In the genomic region with DNA sequence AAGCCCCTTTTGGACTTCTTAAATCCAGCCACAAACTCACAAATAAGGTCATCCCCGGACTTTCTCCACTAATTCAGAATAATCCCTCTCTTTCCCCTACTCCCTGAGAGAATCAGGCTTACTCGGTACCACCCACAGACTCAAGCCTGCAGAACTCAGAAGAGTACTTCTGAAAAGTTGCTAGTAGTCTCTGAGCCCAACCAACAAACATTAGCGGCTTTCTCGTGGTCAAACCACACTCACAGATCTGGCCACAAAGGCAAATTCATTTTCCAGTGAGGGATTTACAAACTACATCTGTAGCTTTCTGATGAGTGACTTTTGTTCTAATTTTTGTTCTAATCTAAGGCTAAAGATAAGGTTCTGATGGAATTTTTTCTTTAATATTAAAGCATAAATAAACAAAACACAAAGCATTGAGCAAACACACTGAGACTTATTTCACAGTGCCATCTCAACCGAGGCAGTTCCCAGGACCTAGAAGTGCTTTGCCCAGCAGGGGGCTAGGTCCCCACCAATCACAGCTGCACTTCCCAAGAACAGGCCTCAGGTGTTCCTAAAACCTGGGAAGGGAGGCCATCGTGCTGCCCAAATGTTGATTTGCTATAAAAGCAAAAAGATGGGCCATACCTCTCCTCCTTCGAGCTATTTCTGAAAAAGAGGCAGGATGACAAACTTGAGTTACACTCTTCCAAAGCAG, we compare ENCODE assay signal across 9 cellular contexts.
DNase-seq lines count a peak whose midpoint lies in the region; ATAC-seq and TF ChIP-seq lines count a peak whose summit lies in the region.
"Had no signal": no experiment of that assay in that cellular context is flagged by ENCODE, and none has a peak within 500 bp of the region (broad histone marks: within the 10 kb centered on the region; RNA-seq: fewer than 3 reads in every experiment).

No MANE protein-coding gene starts in this region.

- H2BK12ac ChIP-seq in mesenchymal stem cell (ENCODE audit: low read length in 2 of 2) = no peak overlapping the region

- H2AK5ac ChIP-seq in mesenchymal stem cell (ENCODE audit: low read length, severe bottlenecking) = no peak overlapping the region

- H3K79me2 ChIP-seq in HCT116 (ENCODE audit: insufficient read depth, low read length) = no peaks in the 10 kb centered on the region

- H3K18ac ChIP-seq in mesenchymal stem cell (ENCODE audit: low read depth in 1 of 2, low read length in 2 of 2) = no peak overlapping the region

- H3K27ac ChIP-seq in HCT116 (ENCODE audit: low read depth, low read length) (no peak overlapping the region), VCaP (peak overlapping the region; percentile 11), mesenchymal stem cell (ENCODE audit: low read length, poor library complexity, severe bottlenecking) (no peak overlapping the region), vagina (no peak overlapping the region), right atrium auricular region (no peak overlapping the region)

- ATAC-seq in HCT116 = peak; percentile 63
- no peak for ATAC-seq in HG03342 (IDR thresholded peaks at IDR 0.05; ENCODE audit: unreplicated experiment)
- ATAC-seq: Right ventricle myocardium inferior had no signal

- H4K91ac ChIP-seq in mesenchymal stem cell (ENCODE audit: low read length) = no peak overlapping the region

- H3K4me3 ChIP-seq in HCT116 (replicated peaks in 1 of 2; ENCODE audit: low read depth in 1 of 2, low read length in 2 of 2) = no peak overlapping the region
- no peak overlapping the region for H3K4me3 ChIP-seq in mesenchymal stem cell (ENCODE audit: insufficient read depth in 1 of 2, low read depth in 1 of 2, low read length in 2 of 2)
- no peak overlapping the region for H3K4me3 ChIP-seq in vagina
- H3K4me3 ChIP-seq in right atrium auricular region = no peak overlapping the region

- CTCF ChIA-PET in HCT116 (lab: Charles Lee) = no interaction called here

- TF ChIP-seq POLR2A in HCT116 (IDR thresholded peaks at IDR 0.05; ENCODE audit: borderline replicate concordance, extremely low read depth, insufficient read depth, insufficient read length) = no peak
- TF ChIP-seq POLR2A in vagina (IDR thresholded peaks at IDR 0.05) = no peak

- H2BK120ac ChIP-seq in mesenchymal stem cell (ENCODE audit: low read depth, low read length) = no peak overlapping the region

- H4K20me1 ChIP-seq in HCT116 (ENCODE audit: insufficient read depth) = no peaks in the 10 kb centered on the region

- no peaks in the 10 kb centered on the region for H3K9me3 ChIP-seq in HCT116 (ENCODE audit: control insufficient read depth in 1 of 2, insufficient read depth in 1 of 2, low read depth in 1 of 2, low read length in 2 of 2)
- no peaks in the 10 kb centered on the region for H3K9me3 ChIP-seq in mesenchymal stem cell (ENCODE audit: control insufficient read depth, low read length)
- no peaks in the 10 kb centered on the region for H3K9me3 ChIP-seq in vagina
- H3K9me3 ChIP-seq in right atrium auricular region = no peaks in the 10 kb centered on the region

- BruUV-seq in HCT116 (replicated peaks; lab: Mats Ljungman, UMichigan) = no TSS peak

- H2AFZ ChIP-seq in HCT116 (ENCODE audit: low read depth, low read length, poor library complexity, severe bottlenecking) (no peak overlapping the region), mesenchymal stem cell (ENCODE audit: low read depth, low read length) (no peak overlapping the region)

- H3K4me2 ChIP-seq in HCT116 (ENCODE audit: low read length) (no peak overlapping the region), mesenchymal stem cell (ENCODE audit: low read length, poor library complexity, severe bottlenecking) (no peak overlapping the region)

- H3K27me3 ChIP-seq in HCT116 (ENCODE audit: insufficient read depth, low read length) (no peaks in the 10 kb centered on the region), mesenchymal stem cell (ENCODE audit: control insufficient read depth in 1 of 2, insufficient read depth in 1 of 2, low read length in 2 of 2) (no peaks in the 10 kb centered on the region), vagina (peaks cover 4% of the 10 kb centered on the region), right atrium auricular region (no peaks in the 10 kb centered on the region)

- WGBS in mesenchymal stem cell = 80% methylated on average over 5 of the region's 7 CpGs

- no peaks in the 10 kb centered on the region for H3K79me1 ChIP-seq in mesenchymal stem cell (replicated peaks; ENCODE audit: low read length, poor library complexity, severe bottlenecking)

- H3K23ac ChIP-seq in mesenchymal stem cell (ENCODE audit: low read length in 2 of 2) = no peak overlapping the region

- H2BK5ac ChIP-seq in mesenchymal stem cell (ENCODE audit: low read depth, low read length, poor library complexity, severe bottlenecking) = no peak overlapping the region

- H4K8ac ChIP-seq in mesenchymal stem cell (ENCODE audit: low read length) = no peak overlapping the region

- H3K9me2 ChIP-seq in HCT116 (ENCODE audit: insufficient read depth) = no peaks in the 10 kb centered on the region

- intact Hi-C loops in HCT116 (cut with micrococcal nuclease) (no loop called here), vagina (cut with DNase I) (no loop called here)

- H3K9ac ChIP-seq in HCT116 (ENCODE audit: low read length) = no peak overlapping the region
- no peak overlapping the region for H3K9ac ChIP-seq in mesenchymal stem cell (ENCODE audit: low read length)

- RAD21 ChIA-PET in HCT116 (lab: Charles Lee; ENCODE audit: low non-redundant PET in 1 of 2, low total read pairs in 2 of 2, uncharacterized antibody in 2 of 2, unreplicated experiment in 2 of 2) = no interaction called here

- no peak overlapping the region for H2BK15ac ChIP-seq in mesenchymal stem cell (ENCODE audit: low read depth, poor library complexity, severe bottlenecking)

- TF ChIP-seq RAD21 in HCT116 (IDR thresholded peaks at IDR 0.05; ENCODE audit: low read depth) = no peak

- POLR2A ChIA-PET in HCT116 (lab: Charles Lee) = no interaction called here

- DNase-seq in HCT116 (ENCODE audit: low read depth, low spot score) (no peak), mesenchymal stem cell (peak; percentile 53), AG08396 (ENCODE audit: low spot score) (no peak), vagina (ENCODE audit: extremely low spot score in 2 of 2) (no peak), right atrium auricular region (ENCODE audit: low spot score) (no peak)

- no peaks in the 10 kb centered on the region for H3K4me1 ChIP-seq in HCT116 (ENCODE audit: control insufficient read depth in 1 of 2, insufficient read depth in 2 of 2, low read length in 2 of 2)
- peaks cover 2% of the 10 kb centered on the region for H3K4me1 ChIP-seq in mesenchymal stem cell (ENCODE audit: control insufficient read depth, insufficient read depth, low read depth, low read length)
- peaks cover 7% of the 10 kb centered on the region for H3K4me1 ChIP-seq in vagina
- peaks cover 0 to 16% of the 10 kb centered on the region in 2 donors for H3K4me1 ChIP-seq in right atrium auricular region

- H3K36me3 ChIP-seq in HCT116 (ENCODE audit: control insufficient read depth in 1 of 2, insufficient read depth in 2 of 2, low read length in 2 of 2) (no peaks in the 10 kb centered on the region), mesenchymal stem cell (ENCODE audit: control insufficient read depth in 1 of 2, insufficient read depth in 2 of 2, low read depth in 1 of 2, low read length in 2 of 2) (peaks cover 0 to 16% of the 10 kb centered on the region in 2 experiments), vagina (no peaks in the 10 kb centered on the region), right atrium auricular region (no peaks in the 10 kb centered on the region)

- H3K14ac ChIP-seq in mesenchymal stem cell (ENCODE audit: low read length in 2 of 2) = no peak overlapping the region

- H3K4ac ChIP-seq in mesenchymal stem cell (ENCODE audit: low read depth in 1 of 2, low read length in 2 of 2) = no peak overlapping the region

- TF ChIP-seq CTCF in GM12872 (IDR thresholded peaks at IDR 0.05; ENCODE audit: insufficient read depth, low read depth, low read length) = peak; percentile 31; the same call in 1 of the 3 replicates
- TF ChIP-seq CTCF in HCT116 (IDR thresholded peaks at IDR 0.05 in 2 of 3, conservative IDR thresholded peaks at IDR 0.05 in 1 of 3; ENCODE audit: borderline replicate concordance in 1 of 3, insufficient read depth in 1 of 3, low read depth in 2 of 3, low read length in 2 of 3) = peak in 1 of 3 experiments; percentile 22; a peak in 2 of 6 replicates
- peak; percentile 32; the same call in 1 of the 2 replicates for TF ChIP-seq CTCF in VCaP (conservative IDR thresholded peaks at IDR 0.05)
- TF ChIP-seq CTCF in vagina (IDR thresholded peaks at IDR 0.05) = no peak
- TF ChIP-seq CTCF in right atrium auricular region (IDR thresholded peaks at IDR 0.05) = no peak

TF ChIP-seq in HCT116, 20 proteins besides CTCF, POLR2A, EP300 and RAD21 (continues in another document):
- TF ChIP-seq, protein P1, sequence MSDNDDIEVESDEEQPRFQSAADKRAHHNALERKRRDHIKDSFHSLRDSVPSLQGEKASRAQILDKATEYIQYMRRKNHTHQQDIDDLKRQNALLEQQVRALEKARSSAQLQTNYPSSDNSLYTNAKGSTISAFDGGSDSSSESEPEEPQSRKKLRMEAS (IDR thresholded peaks at IDR 0.05) = no peak
- TF ChIP-seq POLR2AphosphoS5 (IDR thresholded peaks at IDR 0.05; ENCODE audit: low read depth, low read length) (no peak), ZNF274 (IDR thresholded peaks at IDR 0.05; ENCODE audit: low read depth, low read length) (no peak), ELF1 (IDR thresholded peaks at IDR 0.05; ENCODE audit: borderline replicate concordance, low read depth) (no peak), SRF (IDR thresholded peaks at IDR 0.05; ENCODE audit: low read depth) (no peak), ZFX (IDR thresholded peaks at IDR 0.05) (no peak), SIN3A (IDR thresholded peaks at IDR 0.05; ENCODE audit: low read depth) (no peak)
- TF ChIP-seq, protein P2, sequence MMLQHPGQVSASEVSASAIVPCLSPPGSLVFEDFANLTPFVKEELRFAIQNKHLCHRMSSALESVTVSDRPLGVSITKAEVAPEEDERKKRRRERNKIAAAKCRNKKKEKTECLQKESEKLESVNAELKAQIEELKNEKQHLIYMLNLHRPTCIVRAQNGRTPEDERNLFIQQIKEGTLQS (IDR thresholded peaks at IDR 0.05) = no peak

Comparison
In these comparisons a context has a peak if more than half of its experiments do, and no peak if none do; other contexts are left out.
1. CTCF ChIP-seq: peak in GM12872 (single experiment) and VCaP (single experiment); none in vagina (0 of 3) and right atrium auricular region (0 of 2).